In the genomic region with DNA sequence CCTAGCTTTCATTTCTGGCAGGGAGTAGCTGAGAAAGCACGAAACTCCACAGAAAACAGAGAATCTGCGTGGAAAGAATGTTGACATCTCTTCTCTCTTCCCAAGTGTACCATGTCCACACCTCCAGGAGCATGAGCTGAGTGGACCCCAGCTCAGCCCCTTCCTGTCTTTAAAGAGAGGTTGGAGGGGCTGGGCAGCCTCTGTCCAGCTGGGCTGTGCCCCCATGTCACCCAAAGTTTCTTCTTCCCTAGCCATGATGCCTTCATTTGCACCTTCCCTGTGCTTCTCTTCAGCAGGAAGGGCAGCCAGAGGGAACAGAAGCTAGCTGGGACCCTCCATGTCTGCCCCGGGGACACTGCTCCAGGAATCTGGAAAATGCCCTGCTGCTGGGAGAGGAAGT, we compare ENCODE assay signal across 19 cellular contexts.
"Had no signal": no experiment of that assay in that cellular context is flagged by ENCODE, and none has a peak within 500 bp of the region (broad histone marks: within the 10 kb centered on the region; RNA-seq: fewer than 3 reads in every experiment).

No MANE protein-coding gene starts in this region.

- DNase-seq: colonic mucosa; cortex of kidney; dermis blood vessel endothelial cell; dorsolateral prefrontal cortex; effector CD4-positive, alpha-beta T cell; effector CD8-positive, alpha-beta T cell; effector memory CD4-positive, alpha-beta T cell; effector memory CD8-positive, alpha-beta T cell; endodermal cell; erythroblast; esophagus squamous epithelium; foreskin fibroblast; foreskin keratinocyte; foreskin melanocyte; gastrocnemius medialis; glutamatergic neuron; head of caudate nucleus; heart left ventricle; heart right ventricle had no signal
